8 cellular contexts compared by ENCODE assay signal in genomic region chr3:45659661-45660566, GRCh38. TPM values are rescaled to one million over a fixed set of nuclear protein-coding genes. Genes with fewer than 3 reads are reported as not detected.
DNase-seq lines count a peak whose midpoint lies in the region; ATAC-seq and TF ChIP-seq lines count a peak whose summit lies in the region.

No MANE protein-coding gene starts in this region.

- peaks cover 3% of the 10 kb centered on the region for H3K4me1 ChIP-seq in foreskin keratinocyte
- peaks cover 30% of the 10 kb centered on the region for H3K4me1 ChIP-seq in osteoblast (ENCODE audit: insufficient read depth, low read length)

- H3K27me3 ChIP-seq in foreskin keratinocyte (no peaks in the 10 kb centered on the region), osteoblast (ENCODE audit: insufficient read depth, low read length) (no peaks in the 10 kb centered on the region)

- ATAC-seq in foreskin keratinocyte (peak; percentile 41), HG03039 (IDR thresholded peaks at IDR 0.05; ENCODE audit: unreplicated experiment) (no peak), GM18498 (IDR thresholded peaks at IDR 0.05; ENCODE audit: unreplicated experiment) (no peak)

- H3K79me2 ChIP-seq in osteoblast (ENCODE audit: insufficient read depth, low read length): peaks cover 46% of the 10 kb centered on the region

- no peaks in the 10 kb centered on the region for H3K27me3 Mint-ChIP-seq in activated T-helper 2 cell treated with anti-CD3 and anti-CD28 coated beads, Interferon-gamma antibody, Interleukin-2, Interleukin-4, amounts not matched to agents 10 μg/mL and 5 μg/mL and 100 μg/mL, durations not matched to agents 14 hours and 24 hours and 36 hours (ENCODE audit: low read depth)

- no peak overlapping the region for H3K27ac ChIP-seq in foreskin keratinocyte
- H3K27ac ChIP-seq in osteoblast (ENCODE audit: low read depth, low read length): peak overlapping the region; percentile 73

- no peaks in the 10 kb centered on the region for H3K9me3 Mint-ChIP-seq in activated T-helper 2 cell treated with anti-CD3 and anti-CD28 coated beads, Interferon-gamma antibody, Interleukin-2, Interleukin-4, amounts not matched to agents 10 μg/mL and 5 μg/mL and 100 μg/mL, durations not matched to agents 14 hours and 24 hours and 36 hours

- peaks cover 11% of the 10 kb centered on the region for H3K36me3 Mint-ChIP-seq in activated T-helper 2 cell treated with anti-CD3 and anti-CD28 coated beads, Interferon-gamma antibody, Interleukin-2, Interleukin-4, amounts not matched to agents 10 μg/mL and 5 μg/mL and 100 μg/mL, durations not matched to agents 14 hours and 24 hours and 36 hours (ENCODE audit: low read depth)

- peak; percentile 89 for TF ChIP-seq CTCF in foreskin keratinocyte (conservative IDR thresholded peaks at IDR 0.05)
- peak; percentile 100 for TF ChIP-seq CTCF in osteoblast (IDR thresholded peaks at IDR 0.05; ENCODE audit: extremely low read depth, low read depth, low read length)

- peak overlapping the region; percentile 2 for H2AFZ ChIP-seq in osteoblast (ENCODE audit: low read length)

- H3K4me1 Mint-ChIP-seq in activated T-helper 2 cell treated with anti-CD3 and anti-CD28 coated beads, Interferon-gamma antibody, Interleukin-2, Interleukin-4, amounts not matched to agents 10 μg/mL and 5 μg/mL and 100 μg/mL, durations not matched to agents 14 hours and 24 hours and 36 hours (ENCODE audit: low read depth): peaks cover 20% of the 10 kb centered on the region

- H3K36me3 ChIP-seq in osteoblast (ENCODE audit: insufficient read depth, low read length): no peaks in the 10 kb centered on the region

- no peaks in the 10 kb centered on the region for H4K20me1 ChIP-seq in osteoblast (ENCODE audit: insufficient read depth, low read length)

- H3K27ac Mint-ChIP-seq in activated T-helper 2 cell treated with anti-CD3 and anti-CD28 coated beads, Interferon-gamma antibody, Interleukin-2, Interleukin-4, amounts not matched to agents 10 μg/mL and 5 μg/mL and 100 μg/mL, durations not matched to agents 14 hours and 24 hours and 36 hours: no peak overlapping the region

- DNase-seq in stimulated activated naive CD4-positive, alpha-beta T cell (lab: John Stamatoyannopoulos, UW): peak; percentile 7 to 39 (median 25)
- DNase-seq in stimulated activated naive CD4-positive, alpha-beta T cell treated with Interleukin-2 at 50 U/mL for 16 hours (lab: John Stamatoyannopoulos, UW): no peak
- DNase-seq in NCI-H345 (lab: John Stamatoyannopoulos, UW) (peak; percentile 35), foreskin keratinocyte (peak in 1 of 2 donors; percentile 43), osteoblast (ENCODE audit: insufficient read length, low spot score, missing footprints) (peak; percentile 80)
- DNase-seq in activated T-helper 2 cell treated with anti-CD3 and anti-CD28 coated beads, Interferon-gamma antibody, Interleukin-2, Interleukin-4, amounts not matched to agents 10 μg/mL and 5 μg/mL and 100 μg/mL, durations not matched to agents 14 hours and 24 hours and 36 hours (ENCODE audit: low spot score): peak; percentile 23

- no peak overlapping the region for H3K4me3 Mint-ChIP-seq in activated T-helper 2 cell treated with anti-CD3 and anti-CD28 coated beads, Interferon-gamma antibody, Interleukin-2, Interleukin-4, amounts not matched to agents 10 μg/mL and 5 μg/mL and 100 μg/mL, durations not matched to agents 14 hours and 24 hours and 36 hours (ENCODE audit: low read depth)

- H3K4me2 ChIP-seq in osteoblast (ENCODE audit: insufficient read depth, low read length): peak overlapping the region; percentile 69

- no peaks in the 10 kb centered on the region for H3K9me3 ChIP-seq in osteoblast (ENCODE audit: low read depth, low read length)

- peak overlapping the region; percentile 1 for H3K4me3 ChIP-seq in osteoblast (ENCODE audit: insufficient read depth, low read length)

- intact Hi-C loops in activated T-helper 2 cell treated with anti-CD3 and anti-CD28 coated beads, Interferon-gamma antibody, Interleukin-2, Interleukin-4, amounts not matched to agents 10 μg/mL and 5 μg/mL and 100 μg/mL, durations not matched to agents 14 hours and 24 hours and 36 hours (cut with micrococcal nuclease): loop anchor here (1.0 to 10.0 kb wide), 4 partner anchors 68 to 435 kb away; partner anchors contain the start of genes LIMD1 and TMEM158

RNA-seq across cellular contexts. Expression of gene SACM1L, which starts 29.3 kb away (rescaled TPM):
- 105 and 107 TPM in 2 replicates for total RNA-seq in activated T-helper 2 cell treated with anti-CD3 and anti-CD28 coated beads, Interferon-gamma antibody, Interleukin-2, Interleukin-4, amounts not matched to agents 10 μg/mL and 5 μg/mL and 100 μg/mL, durations not matched to agents 14 hours and 24 hours and 36 hours
- total RNA-seq in foreskin keratinocyte: 27.9 and 30.8 TPM in 2 replicates
- polyA plus RNA-seq in foreskin keratinocyte: 10.5 and 13.0 TPM in 2 replicates
- total RNA-seq in osteoblast: 28.6 and 39.5 TPM in 2 replicates
